11 cellular contexts compared by ENCODE assay signal in genomic region chr10:79424221-79425073, GRCh38. TPM values are rescaled to one million over a fixed set of nuclear protein-coding genes. Genes with fewer than 3 reads are reported as not detected.
DNase-seq lines count a peak whose midpoint lies in the region; ATAC-seq and TF ChIP-seq lines count a peak whose summit lies in the region.
"Had no signal": no experiment of that assay in that cellular context is flagged by ENCODE, and none has a peak within 500 bp of the region (broad histone marks: within the 10 kb centered on the region; RNA-seq: fewer than 3 reads in every experiment).

No MANE protein-coding gene starts in this region.

- H3K4me3 Mint-ChIP-seq in mesothelial cell of epicardium = no peak overlapping the region

- H3K4me3 ChIP-seq in duodenal mucosa (ENCODE audit: low read depth in 1 of 2, low read length in 2 of 2) (no peak overlapping the region), thoracic aorta (no peak overlapping the region)

- H3K36me3 Mint-ChIP-seq in mesothelial cell of epicardium = peaks cover 30% of the 10 kb centered on the region

- peak overlapping the region; percentile 67 for H3K27ac Mint-ChIP-seq in mesothelial cell of epicardium

- TF ChIP-seq CTCF in mesothelial cell of epicardium (IDR thresholded peaks at IDR 0.05; ENCODE audit: unreplicated experiment) (no peak), thoracic aorta (IDR thresholded peaks at IDR 0.05) (no peak)

- H3K9me3 ChIP-seq in duodenal mucosa (ENCODE audit: control insufficient read depth in 1 of 2, low read length in 2 of 2) (no peaks in the 10 kb centered on the region), thoracic aorta (no peaks in the 10 kb centered on the region)

- DNase-seq in NCI-H510A (lab: John Stamatoyannopoulos, UW) (peak; percentile 71), mesothelial cell of epicardium (ENCODE audit: low spot score in 2 of 2, unreplicated experiment in 2 of 2) (no peak), thoracic aorta (ENCODE audit: low spot score) (no peak), AG08395 (ENCODE audit: low spot score) (no peak), NOMO-1 (lab: John Stamatoyannopoulos, UW; ENCODE audit: unreplicated experiment in 2 of 2) (no peak)
- DNase-seq in central memory CD4-positive, alpha-beta T cell = no peak
- DNase-seq: activated T-cell treated with anti-CD3 and anti-CD28 coated beads, Interleukin-2, amount 50 U/mL, for 48 hours; effector CD4-positive, alpha-beta T cell; NCI-H526; T-helper 2 cell had no signal

- peaks cover 20% of the 10 kb centered on the region for H3K4me1 Mint-ChIP-seq in mesothelial cell of epicardium

- peaks cover 18% of the 10 kb centered on the region for H3K9me3 Mint-ChIP-seq in mesothelial cell of epicardium

- no peak for ATAC-seq in thoracic aorta (ENCODE audit: insufficient number of reproducible peaks, low FRiP score, low read depth)

- H3K9ac ChIP-seq in duodenal mucosa (ENCODE audit: low read depth in 1 of 2, low read length in 2 of 2) = no peak overlapping the region

- H3K36me3 ChIP-seq in duodenal mucosa (ENCODE audit: control insufficient read depth in 1 of 2, insufficient read depth in 2 of 2, low read length in 2 of 2) = no peaks in the 10 kb centered on the region
- H3K36me3 ChIP-seq in thoracic aorta = no peaks in the 10 kb centered on the region

- no peaks in the 10 kb centered on the region for H3K27me3 Mint-ChIP-seq in mesothelial cell of epicardium (ENCODE audit: low read depth)

- H3K27ac ChIP-seq in duodenal mucosa (ENCODE audit: low read depth, low read length) (peak overlapping the region; percentile 43), thoracic aorta (peak overlapping the region; percentile 56 to 58)

- H3K27me3 ChIP-seq in duodenal mucosa (ENCODE audit: control insufficient read depth in 1 of 2, insufficient read depth in 2 of 2, low read length in 2 of 2) = no peaks in the 10 kb centered on the region
- H3K27me3 ChIP-seq in thoracic aorta (replicated peaks; ENCODE audit: insufficient read depth) = no peaks in the 10 kb centered on the region

- H3K4me1 ChIP-seq in duodenal mucosa (ENCODE audit: control insufficient read depth in 1 of 2, insufficient read depth in 2 of 2, low read length in 2 of 2) = peaks cover 16 to 18% of the 10 kb centered on the region in 2 donors
- H3K4me1 ChIP-seq in thoracic aorta (ENCODE audit: control insufficient read depth in 1 of 2, low read depth in 2 of 2) = peaks cover 37 to 50% of the 10 kb centered on the region in 2 donors

RNA-seq across cellular contexts. Expression of gene ZCCHC24, which starts 21.0 kb away (rescaled TPM):
- total RNA-seq in mesothelial cell of epicardium = 31.8 to 34.0 TPM (median 33.2 TPM) in 3 replicates
- total RNA-seq in thoracic aorta = 10 to 100 TPM; 66.9 to 82.9 TPM
